Comparison of ENCODE assay signal across 2 cellular contexts in the genomic region with DNA sequence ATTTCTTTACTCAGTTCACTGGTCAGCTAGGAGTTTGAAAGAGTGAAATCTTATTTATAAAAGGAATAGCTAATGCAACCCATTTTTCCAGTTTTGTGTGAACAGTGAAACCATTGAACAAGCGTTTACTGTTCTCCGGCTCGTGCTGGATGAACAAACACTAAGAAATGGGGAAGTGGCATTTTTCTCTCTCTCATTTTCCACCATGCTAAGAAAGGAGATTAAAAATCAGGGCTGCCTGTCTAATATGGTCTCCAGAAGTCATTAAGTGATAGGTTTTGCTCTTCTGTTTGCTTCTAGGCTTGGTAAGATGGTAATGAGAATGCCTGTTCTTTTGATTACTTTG.
TF ChIP-seq lines count a peak whose summit lies in the region.

No MANE protein-coding gene starts in this region.

TF ChIP-seq in SK-N-SH, 30 proteins besides CTCF, POLR2A, EP300 and RAD21 (continued from another document):
- TF ChIP-seq, protein P1, sequence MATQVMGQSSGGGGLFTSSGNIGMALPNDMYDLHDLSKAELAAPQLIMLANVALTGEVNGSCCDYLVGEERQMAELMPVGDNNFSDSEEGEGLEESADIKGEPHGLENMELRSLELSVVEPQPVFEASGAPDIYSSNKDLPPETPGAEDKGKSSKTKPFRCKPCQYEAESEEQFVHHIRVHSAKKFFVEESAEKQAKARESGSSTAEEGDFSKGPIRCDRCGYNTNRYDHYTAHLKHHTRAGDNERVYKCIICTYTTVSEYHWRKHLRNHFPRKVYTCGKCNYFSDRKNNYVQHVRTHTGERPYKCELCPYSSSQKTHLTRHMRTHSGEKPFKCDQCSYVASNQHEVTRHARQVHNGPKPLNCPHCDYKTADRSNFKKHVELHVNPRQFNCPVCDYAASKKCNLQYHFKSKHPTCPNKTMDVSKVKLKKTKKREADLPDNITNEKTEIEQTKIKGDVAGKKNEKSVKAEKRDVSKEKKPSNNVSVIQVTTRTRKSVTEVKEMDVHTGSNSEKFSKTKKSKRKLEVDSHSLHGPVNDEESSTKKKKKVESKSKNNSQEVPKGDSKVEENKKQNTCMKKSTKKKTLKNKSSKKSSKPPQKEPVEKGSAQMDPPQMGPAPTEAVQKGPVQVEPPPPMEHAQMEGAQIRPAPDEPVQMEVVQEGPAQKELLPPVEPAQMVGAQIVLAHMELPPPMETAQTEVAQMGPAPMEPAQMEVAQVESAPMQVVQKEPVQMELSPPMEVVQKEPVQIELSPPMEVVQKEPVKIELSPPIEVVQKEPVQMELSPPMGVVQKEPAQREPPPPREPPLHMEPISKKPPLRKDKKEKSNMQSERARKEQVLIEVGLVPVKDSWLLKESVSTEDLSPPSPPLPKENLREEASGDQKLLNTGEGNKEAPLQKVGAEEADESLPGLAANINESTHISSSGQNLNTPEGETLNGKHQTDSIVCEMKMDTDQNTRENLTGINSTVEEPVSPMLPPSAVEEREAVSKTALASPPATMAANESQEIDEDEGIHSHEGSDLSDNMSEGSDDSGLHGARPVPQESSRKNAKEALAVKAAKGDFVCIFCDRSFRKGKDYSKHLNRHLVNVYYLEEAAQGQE (IDR thresholded peaks at IDR 0.05; ENCODE audit: low read depth, low read length), result no peak
- no peak for TF ChIP-seq EZH2phosphoT487 (IDR thresholded peaks at IDR 0.05; ENCODE audit: borderline replicate concordance, low read depth)
- TF ChIP-seq, protein P2, sequence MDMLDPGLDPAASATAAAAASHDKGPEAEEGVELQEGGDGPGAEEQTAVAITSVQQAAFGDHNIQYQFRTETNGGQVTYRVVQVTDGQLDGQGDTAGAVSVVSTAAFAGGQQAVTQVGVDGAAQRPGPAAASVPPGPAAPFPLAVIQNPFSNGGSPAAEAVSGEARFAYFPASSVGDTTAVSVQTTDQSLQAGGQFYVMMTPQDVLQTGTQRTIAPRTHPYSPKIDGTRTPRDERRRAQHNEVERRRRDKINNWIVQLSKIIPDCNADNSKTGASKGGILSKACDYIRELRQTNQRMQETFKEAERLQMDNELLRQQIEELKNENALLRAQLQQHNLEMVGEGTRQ (IDR thresholded peaks at IDR 0.05; ENCODE audit: borderline replicate concordance, low read depth, low read length), result no peak
- TF ChIP-seq YY1 (IDR thresholded peaks at IDR 0.05; ENCODE audit: low read depth), result no peak
- TF ChIP-seq MXI1 (IDR thresholded peaks at IDR 0.05; ENCODE audit: low read depth, low read length), result no peak
- TF ChIP-seq TAF1 (IDR thresholded peaks at IDR 0.05; ENCODE audit: borderline replicate concordance, low read depth, low read length), result no peak
- no peak for TF ChIP-seq PBX3 (IDR thresholded peaks at IDR 0.05)

TF ChIP-seq in SK-N-SH treated with all-trans-retinoic acid at 6 μM for 48 hours, 23 proteins besides CTCF, POLR2A, EP300 and RAD21 (continued from another document):
- TF ChIP-seq, protein P3, sequence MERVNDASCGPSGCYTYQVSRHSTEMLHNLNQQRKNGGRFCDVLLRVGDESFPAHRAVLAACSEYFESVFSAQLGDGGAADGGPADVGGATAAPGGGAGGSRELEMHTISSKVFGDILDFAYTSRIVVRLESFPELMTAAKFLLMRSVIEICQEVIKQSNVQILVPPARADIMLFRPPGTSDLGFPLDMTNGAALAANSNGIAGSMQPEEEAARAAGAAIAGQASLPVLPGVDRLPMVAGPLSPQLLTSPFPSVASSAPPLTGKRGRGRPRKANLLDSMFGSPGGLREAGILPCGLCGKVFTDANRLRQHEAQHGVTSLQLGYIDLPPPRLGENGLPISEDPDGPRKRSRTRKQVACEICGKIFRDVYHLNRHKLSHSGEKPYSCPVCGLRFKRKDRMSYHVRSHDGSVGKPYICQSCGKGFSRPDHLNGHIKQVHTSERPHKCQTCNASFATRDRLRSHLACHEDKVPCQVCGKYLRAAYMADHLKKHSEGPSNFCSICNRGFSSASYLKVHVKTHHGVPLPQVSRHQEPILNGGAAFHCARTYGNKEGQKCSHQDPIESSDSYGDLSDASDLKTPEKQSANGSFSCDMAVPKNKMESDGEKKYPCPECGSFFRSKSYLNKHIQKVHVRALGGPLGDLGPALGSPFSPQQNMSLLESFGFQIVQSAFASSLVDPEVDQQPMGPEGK (CRISPR knock-in tag; IDR thresholded peaks at IDR 0.05; ENCODE audit: borderline replicate concordance), result no peak
- TF ChIP-seq POU6F1 (CRISPR knock-in tag; IDR thresholded peaks at IDR 0.05; ENCODE audit: borderline replicate concordance, low read depth) (no peak), PPARA (CRISPR knock-in tag; IDR thresholded peaks at IDR 0.05; ENCODE audit: borderline replicate concordance) (no peak), ARNTL (CRISPR knock-in tag; IDR thresholded peaks at IDR 0.05; ENCODE audit: borderline replicate concordance, low read depth) (no peak), BACH2 (CRISPR knock-in tag; IDR thresholded peaks at IDR 0.05; ENCODE audit: borderline replicate concordance) (no peak), ISL1 (CRISPR knock-in tag; IDR thresholded peaks at IDR 0.05) (no peak), ZC3H10 (CRISPR knock-in tag; IDR thresholded peaks at IDR 0.05) (no peak)
- TF ChIP-seq, protein P4, sequence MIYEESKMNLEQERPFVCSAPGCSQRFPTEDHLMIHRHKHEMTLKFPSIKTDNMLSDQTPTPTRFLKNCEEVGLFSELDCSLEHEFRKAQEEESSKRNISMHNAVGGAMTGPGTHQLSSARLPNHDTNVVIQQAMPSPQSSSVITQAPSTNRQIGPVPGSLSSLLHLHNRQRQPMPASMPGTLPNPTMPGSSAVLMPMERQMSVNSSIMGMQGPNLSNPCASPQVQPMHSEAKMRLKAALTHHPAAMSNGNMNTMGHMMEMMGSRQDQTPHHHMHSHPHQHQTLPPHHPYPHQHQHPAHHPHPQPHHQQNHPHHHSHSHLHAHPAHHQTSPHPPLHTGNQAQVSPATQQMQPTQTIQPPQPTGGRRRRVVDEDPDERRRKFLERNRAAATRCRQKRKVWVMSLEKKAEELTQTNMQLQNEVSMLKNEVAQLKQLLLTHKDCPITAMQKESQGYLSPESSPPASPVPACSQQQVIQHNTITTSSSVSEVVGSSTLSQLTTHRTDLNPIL (CRISPR knock-in tag; IDR thresholded peaks at IDR 0.05; ENCODE audit: low read depth), result no peak
